In the genomic region with DNA sequence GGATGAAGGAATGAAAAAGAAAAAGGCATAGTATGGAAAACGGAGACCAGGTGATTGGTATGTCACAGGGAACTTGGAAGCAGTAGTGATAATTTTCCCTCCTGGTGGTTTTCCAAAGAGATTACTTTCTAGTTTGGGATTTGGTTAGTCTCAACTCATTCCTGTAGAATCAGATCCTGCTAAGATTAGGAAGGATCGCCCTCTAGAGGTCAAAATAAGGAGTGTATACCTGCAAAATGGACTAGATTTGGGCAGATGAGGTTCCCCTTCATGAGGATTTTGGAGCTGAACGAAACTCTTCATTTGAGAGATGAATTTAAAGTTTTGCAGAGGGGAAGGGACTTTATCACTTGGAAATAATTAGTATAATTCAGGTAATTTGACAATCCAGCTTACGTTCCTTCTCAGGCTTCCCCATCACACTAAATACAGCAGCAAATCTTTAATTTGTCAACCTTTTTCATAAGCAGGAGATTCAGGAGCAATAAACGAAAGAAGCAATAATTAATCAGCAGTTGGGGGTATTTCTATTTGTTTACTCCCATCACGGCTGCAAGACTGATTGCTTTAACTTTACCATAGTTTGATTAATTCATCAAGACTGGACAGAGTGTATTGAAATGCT, we compare ENCODE assay signal across 8 cellular contexts.
DNase-seq lines count a peak whose midpoint lies in the region; ATAC-seq and TF ChIP-seq lines count a peak whose summit lies in the region.

No MANE protein-coding gene starts in this region.

- ATAC-seq in DND-41 (ENCODE audit: insufficient read depth, low read depth) = peak; percentile 87
- ATAC-seq in GM21515 (IDR thresholded peaks at IDR 0.05; ENCODE audit: unreplicated experiment) = peak; percentile 75

- H3K27ac ChIP-seq in DND-41 (ENCODE audit: low read length) (no peak overlapping the region), neutrophil (no peak overlapping the region)

- no peak overlapping the region for H3K27ac Mint-ChIP-seq in activated T-helper 2 cell treated with anti-CD3 and anti-CD28 coated beads, Interferon-gamma antibody, Interleukin-2, Interleukin-4, amounts not matched to agents 10 μg/mL and 5 μg/mL and 100 μg/mL, durations not matched to agents 14 hours and 24 hours and 36 hours

- peak; percentile 89 for TF ChIP-seq CTCF in DND-41 (IDR thresholded peaks at IDR 0.05; ENCODE audit: borderline replicate concordance, extremely low read depth, low read length, poor library complexity, severe bottlenecking)
- TF ChIP-seq CTCF in neutrophil (IDR thresholded peaks at IDR 0.05) = peak; percentile 71

- no peak overlapping the region for H2AFZ ChIP-seq in DND-41 (ENCODE audit: low read depth, low read length)

- no peak overlapping the region for H3K9ac ChIP-seq in DND-41 (ENCODE audit: low read depth, low read length)

- DNase-seq in DND-41 (peak; percentile 5), MV-4-11 (lab: John Stamatoyannopoulos, UW) (peak; percentile 34), SW480 (ENCODE audit: low spot score) (peak; percentile 41), fibroblast of peridontal ligament (ENCODE audit: extremely low read depth) (peak; percentile 78), activated gamma-delta T cell treated with Interleukin-2 at 50 U/mL for 16 hours (no peak)
- no peak for DNase-seq in activated T-helper 2 cell treated with anti-CD3 and anti-CD28 coated beads, Interferon-gamma antibody, Interleukin-2, Interleukin-4, amounts not matched to agents 10 μg/mL and 5 μg/mL and 100 μg/mL, durations not matched to agents 14 hours and 24 hours and 36 hours (ENCODE audit: low spot score)

- H3K9me3 ChIP-seq in DND-41 (ENCODE audit: insufficient read depth, low read length, severe bottlenecking) (no peaks in the 10 kb centered on the region), neutrophil (no peaks in the 10 kb centered on the region)

- no peaks in the 10 kb centered on the region for H3K79me2 ChIP-seq in DND-41 (ENCODE audit: insufficient read depth, low read length)

- H3K27me3 Mint-ChIP-seq in activated T-helper 2 cell treated with anti-CD3 and anti-CD28 coated beads, Interferon-gamma antibody, Interleukin-2, Interleukin-4, amounts not matched to agents 10 μg/mL and 5 μg/mL and 100 μg/mL, durations not matched to agents 14 hours and 24 hours and 36 hours (ENCODE audit: low read depth) = no peaks in the 10 kb centered on the region

- H3K36me3 ChIP-seq in DND-41 (ENCODE audit: insufficient read depth, low read length) = no peaks in the 10 kb centered on the region
- no peaks in the 10 kb centered on the region for H3K36me3 ChIP-seq in neutrophil

- no peak overlapping the region for H3K4me3 ChIP-seq in DND-41 (ENCODE audit: low read depth in 1 of 2, low read length in 2 of 2)
- no peak overlapping the region for H3K4me3 ChIP-seq in neutrophil (ENCODE audit: low read depth in 1 of 2, low read length in 1 of 2)

- H3K4me1 ChIP-seq in DND-41 (ENCODE audit: insufficient read depth, low read length) = no peaks in the 10 kb centered on the region
- H3K4me1 ChIP-seq in neutrophil (ENCODE audit: control insufficient read depth in 1 of 2, insufficient read depth in 1 of 2, low read depth in 1 of 2, low read length in 1 of 2) = no peaks in the 10 kb centered on the region

- H4K20me1 ChIP-seq in DND-41 (ENCODE audit: insufficient read depth, low read length) = no peaks in the 10 kb centered on the region

- no peak overlapping the region for H3K4me2 ChIP-seq in DND-41 (ENCODE audit: insufficient read depth, low read length)

- no peaks in the 10 kb centered on the region for H3K9me3 Mint-ChIP-seq in activated T-helper 2 cell treated with anti-CD3 and anti-CD28 coated beads, Interferon-gamma antibody, Interleukin-2, Interleukin-4, amounts not matched to agents 10 μg/mL and 5 μg/mL and 100 μg/mL, durations not matched to agents 14 hours and 24 hours and 36 hours

- intact Hi-C loops in activated T-helper 2 cell treated with anti-CD3 and anti-CD28 coated beads, Interferon-gamma antibody, Interleukin-2, Interleukin-4, amounts not matched to agents 10 μg/mL and 5 μg/mL and 100 μg/mL, durations not matched to agents 14 hours and 24 hours and 36 hours (cut with micrococcal nuclease) = loop anchor here (1.0 to 5.0 kb wide), 2 partner anchors 209 to 294 kb away; no protein-coding TSS in a partner anchor

- H3K27me3 ChIP-seq in DND-41 (ENCODE audit: insufficient read depth, low read length, poor library complexity) = no peaks in the 10 kb centered on the region
- H3K27me3 ChIP-seq in neutrophil = no peaks in the 10 kb centered on the region

- H3K4me3 Mint-ChIP-seq in activated T-helper 2 cell treated with anti-CD3 and anti-CD28 coated beads, Interferon-gamma antibody, Interleukin-2, Interleukin-4, amounts not matched to agents 10 μg/mL and 5 μg/mL and 100 μg/mL, durations not matched to agents 14 hours and 24 hours and 36 hours (ENCODE audit: low read depth) = no peak overlapping the region

- H3K4me1 Mint-ChIP-seq in activated T-helper 2 cell treated with anti-CD3 and anti-CD28 coated beads, Interferon-gamma antibody, Interleukin-2, Interleukin-4, amounts not matched to agents 10 μg/mL and 5 μg/mL and 100 μg/mL, durations not matched to agents 14 hours and 24 hours and 36 hours (ENCODE audit: low read depth) = peaks cover 4% of the 10 kb centered on the region

- H3K36me3 Mint-ChIP-seq in activated T-helper 2 cell treated with anti-CD3 and anti-CD28 coated beads, Interferon-gamma antibody, Interleukin-2, Interleukin-4, amounts not matched to agents 10 μg/mL and 5 μg/mL and 100 μg/mL, durations not matched to agents 14 hours and 24 hours and 36 hours (ENCODE audit: low read depth) = no peaks in the 10 kb centered on the region

Comparison
In these comparisons a context has a peak if more than half of its experiments do, and no peak if none do; other contexts are left out.
1. DNase-seq: peak in DND-41 (single experiment), MV-4-11 (single experiment), SW480 (single experiment) and fibroblast of peridontal ligament (single experiment); none in activated gamma-delta T cell treated with Interleukin-2 at 50 U/mL for 16 hours (single experiment) and activated T-helper 2 cell treated with anti-CD3 and anti-CD28 coated beads, Interferon-gamma antibody, Interleukin-2, Interleukin-4, amounts not matched to agents 10 μg/mL and 5 μg/mL and 100 μg/mL, durations not matched to agents 14 hours and 24 hours and 36 hours (single experiment).